ENCODE assay signal across 19 cellular contexts in the genomic region with DNA sequence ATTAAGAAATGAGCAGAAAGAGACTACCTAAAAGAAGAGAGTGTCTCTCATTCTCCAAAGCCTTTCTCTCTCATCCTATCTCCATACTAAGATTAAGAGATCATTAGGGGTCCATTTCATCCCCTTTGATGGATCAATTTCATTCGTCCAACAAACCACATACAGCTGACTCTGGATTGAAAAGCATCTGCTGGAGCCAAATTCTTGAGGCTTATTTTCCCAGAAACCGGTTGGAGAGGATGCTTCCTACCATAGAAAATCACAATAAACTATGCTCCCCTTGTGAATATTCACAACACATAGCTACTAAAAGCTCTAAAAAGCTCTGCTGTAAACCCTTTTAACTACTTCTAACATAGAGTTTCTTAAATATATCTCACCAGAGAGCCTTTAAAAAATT.
"Had no signal": no experiment of that assay in that cellular context is flagged by ENCODE, and none has a peak within 500 bp of the region (broad histone marks: within the 10 kb centered on the region; RNA-seq: fewer than 3 reads in every experiment).

No MANE protein-coding gene starts in this region.

- H3K9me3 ChIP-seq: ascending aorta, gastrocnemius medialis, heart left ventricle, ovary, spleen, thyroid gland had no signal

- H3K4me1 ChIP-seq: ascending aorta, gastrocnemius medialis, heart left ventricle, spleen, thyroid gland had no signal

- H3K36me3 ChIP-seq: ascending aorta, gastrocnemius medialis, heart left ventricle, ovary, spleen, thyroid gland had no signal

- ATAC-seq: activated naive CD8-positive, alpha-beta T cell treated with anti-CD3 and anti-CD28 coated beads, Interleukin-2, amount 50 U/mL, for 24 hours; activated T-cell treated with anti-CD3 and anti-CD28 coated beads, Interleukin-2, amount 50 U/mL, for 4 hours; gastrocnemius medialis; heart left ventricle; left ventricle myocardium superior; naive thymus-derived CD4-positive, alpha-beta T cell; sciatic nerve; stimulated activated naive B cell treated with anti-CD40 and anti-IgM and Interleukin-4, amounts not matched to agents 10 μg/mL and 1 μg/mL and 100 μg/mL, for 72 hours had no signal

- H3K27ac ChIP-seq: ascending aorta, coronary artery, gastrocnemius medialis, ovary, spleen, thyroid gland had no signal

- H3K27me3 ChIP-seq: ascending aorta, gastrocnemius medialis, heart left ventricle, ovary, spleen, thyroid gland had no signal

- DNase-seq: activated CD4-positive, alpha-beta T cell treated with anti-CD3 and anti-CD28 coated beads, Interleukin-2, amount 10 ng/mL, durations not matched to agents 7 days and 5 days; activated CD8-positive, alpha-beta memory T cell treated with anti-CD3 and anti-CD28 coated beads, Interleukin-2, amount 50 U/mL, for 4 hours; activated naive CD4-positive, alpha-beta T cell treated with anti-CD3 and anti-CD28 coated beads for 36 hours; activated naive CD8-positive, alpha-beta T cell treated with anti-CD3 and anti-CD28 coated beads, Interleukin-2, amount 50 U/mL, for 24 hours; activated T-cell treated with anti-CD3 and anti-CD28 coated beads, Interleukin-2, amount 50 U/mL, for 4 hours; effector CD4-positive, alpha-beta T cell; gastrocnemius medialis; heart left ventricle; kidney glomerular epithelial cell; left ventricle myocardium superior; naive thymus-derived CD4-positive, alpha-beta T cell; ovary; spleen; stimulated activated CD4-positive, alpha-beta T cell treated with anti-CD3 and anti-CD28 coated beads, Interleukin-4, amount 100 ng/mL, for 4 hours; stimulated activated naive B cell treated with anti-CD40 and anti-IgM and Interleukin-4, amounts not matched to agents 10 μg/mL and 1 μg/mL and 100 μg/mL, for 72 hours; thyroid gland had no signal

- H3K4me3 ChIP-seq: ascending aorta, coronary artery, gastrocnemius medialis, heart left ventricle, ovary, spleen, thyroid gland had no signal
